ENCODE assay signal across 13 cellular contexts in genomic region chr6:11710968-11711643, GRCh38.
A peak's percentile ranks its signal among the peaks of the same experiment; 100 is the strongest.
DNase-seq lines count a peak whose midpoint lies in the region; ATAC-seq and TF ChIP-seq lines count a peak whose summit lies in the region.
"Had no signal": no experiment of that assay in that cellular context is flagged by ENCODE, and none has a peak within 500 bp of the region (broad histone marks: within the 10 kb centered on the region; RNA-seq: fewer than 3 reads in every experiment).

No MANE protein-coding gene starts in this region.

- H4K20me1 ChIP-seq in osteoblast (ENCODE audit: insufficient read depth, low read length), result no peaks in the 10 kb centered on the region

- TF ChIP-seq CTCF in C4-2B (conservative IDR thresholded peaks at IDR 0.05) (no peak), osteoblast (IDR thresholded peaks at IDR 0.05; ENCODE audit: extremely low read depth, low read depth, low read length) (no peak)

- no peak overlapping the region for H4K5ac ChIP-seq in mesendoderm (ENCODE audit: low read length)

- H3K9ac ChIP-seq in mesendoderm (ENCODE audit: low read length), result no peak overlapping the region

- peak overlapping the region; percentile 12 for H3K4me3 ChIP-seq in osteoblast (ENCODE audit: insufficient read depth, low read length)
- no peak overlapping the region for H3K4me3 ChIP-seq in mesendoderm (ENCODE audit: low read length)
- H3K4me3 ChIP-seq: SJSA1, upper lobe of right lung had no signal

- H2BK120ac ChIP-seq in mesendoderm (ENCODE audit: low read depth, low read length), result no peak overlapping the region

- H4K8ac ChIP-seq in mesendoderm (ENCODE audit: low read depth, low read length), result no peak overlapping the region

- POLR2A ChIA-PET in activated naive CD8-positive, alpha-beta T cell treated with anti-CD3 and anti-CD28 coated beads, Interleukin-2, amount 10 ng/mL, durations not matched to agents 7 days and 5 days (lab: Charles Lee), result interaction anchor here (1.0 to 2.8 kb wide), 4 partner anchors 17 to 299 kb away, joined by 3 to 9 read pairs (median 4); no protein-coding TSS in a partner anchor

- H3K4me2 ChIP-seq in osteoblast (ENCODE audit: insufficient read depth, low read length) (peak overlapping the region; percentile 64), mesendoderm (ENCODE audit: low read length) (no peak overlapping the region)

- peaks cover 6% of the 10 kb centered on the region for H3K9me3 Mint-ChIP-seq in activated naive CD8-positive, alpha-beta T cell treated with anti-CD3 and anti-CD28 coated beads, Interleukin-2, amount 10 ng/mL, durations not matched to agents 7 days and 5 days

- no peaks in the 10 kb centered on the region for H3K27me3 Mint-ChIP-seq in activated naive CD8-positive, alpha-beta T cell treated with anti-CD3 and anti-CD28 coated beads, Interleukin-2, amount 10 ng/mL, durations not matched to agents 7 days and 5 days

- H3K27ac Mint-ChIP-seq in activated naive CD8-positive, alpha-beta T cell treated with anti-CD3 and anti-CD28 coated beads, Interleukin-2, amount 10 ng/mL, durations not matched to agents 7 days and 5 days, result peak overlapping the region; percentile 95

- H3K56ac ChIP-seq in mesendoderm (ENCODE audit: low read length), result no peak overlapping the region

- H2AK5ac ChIP-seq in mesendoderm (ENCODE audit: low read length), result no peak overlapping the region

- H3K27me3 ChIP-seq in osteoblast (ENCODE audit: insufficient read depth, low read length), result no peaks in the 10 kb centered on the region
- no peaks in the 10 kb centered on the region for H3K27me3 ChIP-seq in mesendoderm (ENCODE audit: insufficient read depth, low read length, poor library complexity)
- H3K27me3 ChIP-seq: SJSA1, upper lobe of right lung had no signal

- no peak overlapping the region for H2BK5ac ChIP-seq in mesendoderm (ENCODE audit: low read length)

- H3K79me1 ChIP-seq in mesendoderm (ENCODE audit: low read length), result no peaks in the 10 kb centered on the region

- no peak overlapping the region for H2BK15ac ChIP-seq in mesendoderm (replicated peaks; ENCODE audit: low read depth)

- peaks cover 54% of the 10 kb centered on the region for H3K4me1 Mint-ChIP-seq in activated naive CD8-positive, alpha-beta T cell treated with anti-CD3 and anti-CD28 coated beads, Interleukin-2, amount 10 ng/mL, durations not matched to agents 7 days and 5 days

- H3K4me3 Mint-ChIP-seq in activated naive CD8-positive, alpha-beta T cell treated with anti-CD3 and anti-CD28 coated beads, Interleukin-2, amount 10 ng/mL, durations not matched to agents 7 days and 5 days, result peak overlapping the region; percentile 73
- H3K4me3 Mint-ChIP-seq: H9 had no signal

- H3K79me2 ChIP-seq in osteoblast (ENCODE audit: insufficient read depth, low read length), result no peaks in the 10 kb centered on the region
- no peaks in the 10 kb centered on the region for H3K79me2 ChIP-seq in mesendoderm (ENCODE audit: control insufficient read depth, insufficient read depth, low read length)

- H3K36me3 ChIP-seq in osteoblast (ENCODE audit: insufficient read depth, low read length) (no peaks in the 10 kb centered on the region), mesendoderm (ENCODE audit: control insufficient read depth, insufficient read depth, low read length) (no peaks in the 10 kb centered on the region)
- H3K36me3 ChIP-seq: upper lobe of right lung had no signal

- H3K36me3 Mint-ChIP-seq in activated naive CD8-positive, alpha-beta T cell treated with anti-CD3 and anti-CD28 coated beads, Interleukin-2, amount 10 ng/mL, durations not matched to agents 7 days and 5 days, result peaks cover 19% of the 10 kb centered on the region

- WGBS in mesendoderm (ENCODE audit: extremely low coverage, insufficient coverage, low lambda C conversion rate), result no CpG with 5 or more reads among the region's 15 CpGs

- H3K4me1 ChIP-seq in osteoblast (ENCODE audit: insufficient read depth, low read length) (peaks cover 10% of the 10 kb centered on the region), mesendoderm (ENCODE audit: control insufficient read depth, low read depth, low read length) (no peaks in the 10 kb centered on the region)
- H3K4me1 ChIP-seq: SJSA1 had no signal

- no peak overlapping the region for H3K18ac ChIP-seq in mesendoderm (ENCODE audit: low read length)

- no peak overlapping the region for H3K4ac ChIP-seq in mesendoderm (ENCODE audit: low read depth, low read length)

- no peak overlapping the region for H3K23ac ChIP-seq in mesendoderm (ENCODE audit: low read length)

- H3K27ac ChIP-seq in C4-2B (peak overlapping the region; percentile 2; the same call in 1 of the 2 replicates), osteoblast (ENCODE audit: low read depth, low read length) (peak overlapping the region; percentile 44), mesendoderm (ENCODE audit: low read depth, low read length) (no peak overlapping the region)
- H3K27ac ChIP-seq: SJSA1, upper lobe of right lung had no signal

- no peaks in the 10 kb centered on the region for H3K9me3 ChIP-seq in osteoblast (ENCODE audit: low read depth, low read length)
- H3K9me3 ChIP-seq: SJSA1, upper lobe of right lung had no signal

- DNase-seq in activated naive CD8-positive, alpha-beta T cell treated with anti-CD3 and anti-CD28 coated beads, Interleukin-2, amount 10 ng/mL, durations not matched to agents 7 days and 5 days, result no peak
- DNase-seq in osteoblast (ENCODE audit: insufficient read length, low spot score, missing footprints) (peak; percentile 53), DMS53 (lab: John Stamatoyannopoulos, UW) (no peak), OCI-M1 (lab: John Stamatoyannopoulos, UW) (no peak), mesendoderm (no peak)
- DNase-seq: Calu3, H9, NCI-H187 treated with DMSO at 0.1 percent for 48 hours had no signal

- peak overlapping the region; percentile 79 for H2AFZ ChIP-seq in osteoblast (ENCODE audit: low read length)

- ATAC-seq in HG02759 (IDR thresholded peaks at IDR 0.05; ENCODE audit: unreplicated experiment) (peak; percentile 16), HG03095 (IDR thresholded peaks at IDR 0.05; ENCODE audit: unreplicated experiment) (no peak)
- ATAC-seq in activated naive CD8-positive, alpha-beta T cell treated with anti-CD3 and anti-CD28 coated beads, Interleukin-2, amount 10 ng/mL, durations not matched to agents 7 days and 5 days (ENCODE audit: low read depth), result no peak
